8 cellular contexts compared by ENCODE assay signal in genomic region chr1:40450491-40451237, GRCh38. TPM values are rescaled to one million over a fixed set of nuclear protein-coding genes. Genes with fewer than 3 reads are reported as not detected.
DNase-seq lines count a peak whose midpoint lies in the region; ATAC-seq and TF ChIP-seq lines count a peak whose summit lies in the region.

No MANE protein-coding gene starts in this region.

- DNase-seq in DMS 273 (lab: John Stamatoyannopoulos, UW; ENCODE audit: unreplicated experiment) (peak; percentile 100), LHCN-M2 (ENCODE audit: low read depth) (peak; percentile 20), left lung (peak in 1 of 2 donors; percentile 36), NCI-H128 (lab: John Stamatoyannopoulos, UW; ENCODE audit: unreplicated experiment) (no peak)
- peak; percentile 71 for DNase-seq in activated CD4-positive, CD25-positive, alpha-beta regulatory T cell treated with anti-CD3 and anti-CD28 coated beads, Interleukin-2, amount 50 U/mL, for 72 hours
- DNase-seq in central memory CD4-positive, alpha-beta T cell, result peak; percentile 60
- peak; percentile 82 for DNase-seq in stimulated activated CD4-positive, alpha-beta T cell treated with anti-CD3 and anti-CD28 coated beads, Interleukin-4, amount 100 ng/mL, for 1 hour

- no peak for TF ChIP-seq CTCF in left lung (IDR thresholded peaks at IDR 0.05)

- peak; percentile 44 for ATAC-seq in GM21529 (IDR thresholded peaks at IDR 0.05; ENCODE audit: unreplicated experiment)
- peak; percentile 39 for ATAC-seq in left lung

- peaks cover 0 to 46% of the 10 kb centered on the region in 2 donors for H3K9me3 ChIP-seq in left lung

- intact Hi-C loops in left lung (cut with DNase I), result no loop called here

- H3K4me3 ChIP-seq in left lung, result peak overlapping the region; percentile 63 to 69

- H3K36me3 ChIP-seq in left lung, result peaks cover 0 to 20% of the 10 kb centered on the region in 2 donors

- H3K4me1 ChIP-seq in left lung, result peaks cover 0 to 10% of the 10 kb centered on the region in 2 donors

- H3K27ac ChIP-seq in left lung, result peak overlapping the region; percentile 73 to 81

- H3K27me3 ChIP-seq in left lung, result no peaks in the 10 kb centered on the region

RNA-seq across cellular contexts. Expression of gene ZFP69B, which starts 0.4 kb away (rescaled TPM):
- total RNA-seq in LHCN-M2 (2014; rRNA removed) (4.9 and 6.8 TPM in 2 replicates), left lung (1 to 10 TPM; 2.3 to 2.5 TPM)
- polyA plus RNA-seq in LHCN-M2 (2012), result 1.6 TPM

RNA-seq across cellular contexts. Expression of gene ZFP69, which starts 26.4 kb away (rescaled TPM):
- total RNA-seq in LHCN-M2 (2014; rRNA removed) (1.2 and 2.2 TPM in 2 replicates), left lung (1 to 10 TPM; 2.9 to 3.8 TPM)
- 0.79 TPM for polyA plus RNA-seq in LHCN-M2 (2012)

RNA-seq across cellular contexts. Expression of gene EXO5, which starts 57.9 kb away (rescaled TPM):
- total RNA-seq in LHCN-M2 (2014; rRNA removed) (16.5 and 18.4 TPM in 2 replicates), left lung (1 to 10 TPM; 8.2 to 8.5 TPM)
- 10.1 TPM for polyA plus RNA-seq in LHCN-M2 (2012)
